1 cellular context compared by ENCODE assay signal in the genomic region with DNA sequence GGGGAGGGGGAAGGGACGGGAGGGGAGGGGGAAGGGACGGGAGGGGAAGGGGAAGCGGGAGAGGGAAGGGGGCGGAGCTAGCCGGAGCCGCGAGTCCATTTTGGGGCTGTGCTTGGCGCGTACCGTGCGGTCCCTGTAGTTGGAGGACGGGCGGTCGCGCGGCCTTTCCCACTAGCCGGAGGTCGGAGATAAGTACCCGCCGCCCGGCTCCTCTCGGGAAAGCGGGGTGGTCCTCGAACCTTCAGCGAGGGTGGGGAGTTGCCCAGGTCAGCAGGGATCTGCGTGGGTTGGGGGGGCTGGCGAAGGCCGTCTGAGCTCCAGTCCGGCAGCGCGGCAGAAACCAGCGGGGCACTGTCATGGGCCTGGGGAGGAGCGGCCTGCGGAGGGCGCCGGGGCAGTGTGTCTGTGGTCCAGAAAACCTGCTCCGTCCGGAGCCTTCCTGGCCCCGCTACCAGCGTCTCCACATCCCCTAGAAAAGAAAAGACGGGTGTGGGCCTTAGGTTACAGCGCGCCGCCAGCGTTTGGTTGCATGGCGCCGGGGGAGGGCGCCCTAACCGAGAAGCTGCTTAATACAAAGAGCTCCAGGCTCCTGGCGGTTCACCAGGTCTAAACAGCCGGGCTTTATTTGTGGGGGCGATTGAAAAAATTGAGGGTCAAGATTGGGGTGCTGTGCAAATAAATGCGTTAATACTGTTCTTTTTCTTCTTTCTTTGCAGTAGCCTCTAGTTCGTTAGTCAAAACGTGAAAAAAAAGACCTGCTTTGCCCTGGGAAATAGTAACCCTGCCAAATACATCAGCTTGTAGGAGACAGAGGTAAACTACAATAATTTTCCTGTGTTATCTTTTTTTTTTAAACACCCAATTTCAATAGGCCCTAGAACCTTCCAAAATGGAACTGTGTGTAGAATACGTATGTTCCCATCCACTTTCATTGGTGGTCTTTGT.
TF ChIP-seq lines count a peak whose summit lies in the region.

TRIM13 (plus strand) TSS at position 92 of the 945 bp plus-strand sequence. CDS start 14,899 bp downstream, outside the sequence.

TF ChIP-seq in SK-N-SH, 30 proteins besides CTCF, POLR2A, EP300 and RAD21 (continued from another document):
- no peak for TF ChIP-seq IRF3 (IDR thresholded peaks at IDR 0.05; ENCODE audit: low read depth, low read length)
